In genomic region chr17:61903251-61903650, GRCh38 we compare ENCODE assay signal across 19 cellular contexts. TPM values are rescaled to one million over a fixed set of nuclear protein-coding genes. Genes with fewer than 3 reads are reported as not detected.
A peak's percentile ranks its signal among the peaks of the same experiment; 100 is the strongest.
DNase-seq lines count a peak whose midpoint lies in the region; ATAC-seq and TF ChIP-seq lines count a peak whose summit lies in the region.
"Had no signal": no experiment of that assay in that cellular context is flagged by ENCODE, and none has a peak within 500 bp of the region (broad histone marks: within the 10 kb centered on the region; RNA-seq: fewer than 3 reads in every experiment).

No MANE protein-coding gene starts in this region.

- H3K9me3 Mint-ChIP-seq in activated CD8-positive, alpha-beta memory T cell treated with anti-CD3 and anti-CD28 coated beads, Interleukin-2, amount 10 ng/mL, durations not matched to agents 7 days and 5 days (ENCODE audit: low read depth): no peaks in the 10 kb centered on the region
- H3K9me3 Mint-ChIP-seq in natural killer cell: no peaks in the 10 kb centered on the region
- H3K9me3 Mint-ChIP-seq: H9 had no signal

- intact Hi-C loops in natural killer cell (cut with micrococcal nuclease): no loop called here

- H3K4me3 Mint-ChIP-seq in activated CD8-positive, alpha-beta memory T cell treated with anti-CD3 and anti-CD28 coated beads, Interleukin-2, amount 10 ng/mL, durations not matched to agents 7 days and 5 days: no peak overlapping the region
- H3K4me3 Mint-ChIP-seq in T-helper 17 cell (no peak overlapping the region), natural killer cell (peak overlapping the region; percentile 59)
- H3K4me3 Mint-ChIP-seq: H9 had no signal

- H3K36me3 Mint-ChIP-seq in activated CD8-positive, alpha-beta memory T cell treated with anti-CD3 and anti-CD28 coated beads, Interleukin-2, amount 10 ng/mL, durations not matched to agents 7 days and 5 days: peaks cover 34% of the 10 kb centered on the region
- H3K36me3 Mint-ChIP-seq in T-helper 17 cell (ENCODE audit: low read depth) (peaks cover 7% of the 10 kb centered on the region), natural killer cell (peaks cover 8% of the 10 kb centered on the region)

- CTCF ChIA-PET in activated CD8-positive, alpha-beta memory T cell treated with anti-CD3 and anti-CD28 coated beads, Interleukin-2, amount 10 ng/mL, durations not matched to agents 7 days and 5 days (lab: Charles Lee): interaction anchor here (0.6 to 1.3 kb wide), 5 partner anchors 11 to 730 kb away, joined by 3 to 5 read pairs (median 3); no protein-coding TSS in a partner anchor

- H3K4me1 Mint-ChIP-seq in activated CD8-positive, alpha-beta memory T cell treated with anti-CD3 and anti-CD28 coated beads, Interleukin-2, amount 10 ng/mL, durations not matched to agents 7 days and 5 days: peaks cover 9% of the 10 kb centered on the region
- H3K4me1 Mint-ChIP-seq in T-helper 17 cell (peaks cover 4% of the 10 kb centered on the region), natural killer cell (peaks cover 0 to 12% of the 10 kb centered on the region in 2 donors)
- H3K4me1 Mint-ChIP-seq: H9 had no signal

- DNase-seq in activated CD8-positive, alpha-beta memory T cell treated with anti-CD3 and anti-CD28 coated beads, Interleukin-2, amount 10 ng/mL, durations not matched to agents 7 days and 5 days: no peak
- no peak for DNase-seq in activated CD8-positive, alpha-beta memory T cell treated with anti-CD3 and anti-CD28 coated beads, Interleukin-2, amount 50 U/mL, for 4 hours
- DNase-seq in T-helper 17 cell: no peak
- no peak for DNase-seq in natural killer cell
- no peak for DNase-seq in SHP77 treated with DMSO at 0.1 percent for 48 hours (lab: John Stamatoyannopoulos, UW)
- DNase-seq in H4 (ENCODE audit: low spot score): no peak
- no peak for DNase-seq in HCEC 1CT
- DNase-seq: COR-L47, DMS79, H9, MG63, NCI-H1048, NCI-H1417 treated with DMSO at 0.1 percent for 48 hours, NCI-H187, NCI-H446, NCI-H526 had no signal

- no peaks in the 10 kb centered on the region for H3K9me3 ChIP-seq in T-helper 17 cell (ENCODE audit: control insufficient read depth, low read length, poor library complexity, severe bottlenecking)
- H3K9me3 ChIP-seq: MG63 had no signal

- H3K27me3 Mint-ChIP-seq in activated CD8-positive, alpha-beta memory T cell treated with anti-CD3 and anti-CD28 coated beads, Interleukin-2, amount 10 ng/mL, durations not matched to agents 7 days and 5 days: no peaks in the 10 kb centered on the region
- H3K27me3 Mint-ChIP-seq in T-helper 17 cell (no peaks in the 10 kb centered on the region), natural killer cell (ENCODE audit: low read depth in 2 of 2) (no peaks in the 10 kb centered on the region)

- ATAC-seq in activated CD8-positive, alpha-beta memory T cell treated with anti-CD3 and anti-CD28 coated beads, Interleukin-2, amount 10 ng/mL, durations not matched to agents 7 days and 5 days: no peak
- ATAC-seq in T-helper 17 cell: no peak
- no peak for ATAC-seq in natural killer cell
- ATAC-seq: HepG2, K562, Right ventricle myocardium inferior had no signal

- TF ChIP-seq CTCF in natural killer cell (IDR thresholded peaks at IDR 0.05): no peak

- H3K27ac Mint-ChIP-seq in activated CD8-positive, alpha-beta memory T cell treated with anti-CD3 and anti-CD28 coated beads, Interleukin-2, amount 10 ng/mL, durations not matched to agents 7 days and 5 days: peak overlapping the region; percentile 92
- H3K27ac Mint-ChIP-seq in T-helper 17 cell (peak overlapping the region; percentile 81), natural killer cell (peak overlapping the region; percentile 85 to 87)
- H3K27ac Mint-ChIP-seq: H9 had no signal

RNA-seq across cellular contexts. Expression of gene INTS2, which starts 24.5 kb away (rescaled TPM):
- total RNA-seq in activated CD8-positive, alpha-beta memory T cell treated with anti-CD3 and anti-CD28 coated beads, Interleukin-2, amount 10 ng/mL, durations not matched to agents 7 days and 5 days: 10 to 100 TPM; 24.5 to 26.6 TPM
- total RNA-seq in T-helper 17 cell (10 to 100 TPM in 1 of 2 donors, 1 to 10 TPM in 1; 9.5 to 11.4 TPM), natural killer cell (10 to 100 TPM; 14.2 to 21.0 (median 14.6) TPM)
- total RNA-seq in H4 (2014; rRNA removed; shearing (Covaris generic)): 13.5 and 16.2 TPM in 2 replicates

RNA-seq across cellular contexts. Expression of gene BRIP1, which starts 39.9 kb away (rescaled TPM):
- total RNA-seq in activated CD8-positive, alpha-beta memory T cell treated with anti-CD3 and anti-CD28 coated beads, Interleukin-2, amount 10 ng/mL, durations not matched to agents 7 days and 5 days: 10 to 100 TPM; 23.8 to 30.6 TPM
- total RNA-seq in T-helper 17 cell (1 to 10 TPM; 1.5 to 2.3 TPM), natural killer cell (1 to 10 TPM; 2.7 to 3.7 (median 2.9) TPM)
- 11.3 and 14.6 TPM in 2 replicates for total RNA-seq in H4 (2014; rRNA removed; shearing (Covaris generic))
